ENCODE assay signal across 14 cellular contexts in the genomic region with DNA sequence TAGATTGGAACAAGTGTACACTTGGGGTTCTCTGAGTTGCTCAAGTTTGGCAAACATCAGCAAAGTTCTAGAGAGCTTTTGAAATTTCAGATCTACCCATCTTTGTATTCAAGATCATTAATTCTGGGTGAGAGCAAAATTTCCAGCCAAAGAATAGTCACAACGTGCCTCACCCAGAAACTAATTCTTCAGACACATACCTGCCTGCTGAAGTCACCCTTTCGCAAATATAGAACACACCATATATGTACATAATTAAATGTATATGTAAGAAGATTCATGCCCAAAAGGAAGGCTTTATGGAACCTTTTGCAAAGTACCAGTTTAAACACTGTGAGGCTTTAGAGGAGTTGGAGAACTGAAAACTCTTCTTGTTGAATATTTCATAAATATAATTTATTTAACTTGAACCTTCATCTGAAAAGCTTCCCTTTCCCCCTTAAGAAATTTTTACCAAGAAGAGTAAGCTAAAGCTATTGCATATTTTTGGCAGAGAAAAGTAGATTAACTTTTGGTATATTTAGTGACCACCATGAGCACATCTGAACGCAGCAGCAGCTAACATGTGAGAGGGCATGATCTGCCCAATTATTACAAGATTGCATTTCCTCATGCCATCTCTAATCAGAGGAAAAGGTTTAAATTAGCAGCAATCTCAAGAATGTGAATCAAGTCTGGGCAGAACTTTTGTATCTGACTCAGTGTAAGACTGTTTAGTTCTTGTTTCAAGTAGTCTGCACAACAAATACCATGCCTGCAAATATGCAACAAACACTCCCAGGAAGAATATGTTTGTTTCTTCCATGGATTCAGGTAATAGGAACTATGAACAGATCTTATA. TPM values are rescaled to one million over a fixed set of nuclear protein-coding genes. Genes with fewer than 3 reads are reported as not detected.
DNase-seq lines count a peak whose midpoint lies in the region; ATAC-seq and TF ChIP-seq lines count a peak whose summit lies in the region.
"Had no signal": no experiment of that assay in that cellular context is flagged by ENCODE, and none has a peak within 500 bp of the region (broad histone marks: within the 10 kb centered on the region; RNA-seq: fewer than 3 reads in every experiment).

No MANE protein-coding gene starts in this region.

- H3K9ac ChIP-seq in adipocyte (ENCODE audit: low read length) (peak overlapping the region; percentile 44), smooth muscle cell (ENCODE audit: low read depth) (peak overlapping the region; percentile 67), neuronal stem cell (ENCODE audit: low read depth, low read length, poor library complexity) (no peak overlapping the region)

- peaks cover 64% of the 10 kb centered on the region for H3K36me3 ChIP-seq in adipocyte (ENCODE audit: control insufficient read depth, insufficient read depth, low read length, severe bottlenecking)
- H3K36me3 ChIP-seq in smooth muscle cell (ENCODE audit: low read depth), result no peaks in the 10 kb centered on the region
- peaks cover 2 to 88% of the 10 kb centered on the region in 2 donors for H3K36me3 ChIP-seq in neuronal stem cell (replicated peaks in 1 of 2; ENCODE audit: control insufficient read depth in 2 of 2, insufficient read depth in 2 of 2, low read length in 2 of 2)

- H3K27me3 Mint-ChIP-seq in HFFc6 (ENCODE audit: insufficient read depth), result peaks cover 75% of the 10 kb centered on the region
- H3K27me3 Mint-ChIP-seq in activated T-helper 2 cell treated with anti-CD3 and anti-CD28 coated beads, Interferon-gamma antibody, Interleukin-2, Interleukin-4, amounts not matched to agents 10 μg/mL and 5 μg/mL and 100 μg/mL, durations not matched to agents 14 hours and 24 hours and 36 hours (ENCODE audit: low read depth), result peaks cover 11% of the 10 kb centered on the region
- H3K27me3 Mint-ChIP-seq: IgD-negative memory B cell; natural killer cell treated with Interleukin-12 subunit alpha and Interleukin-12 subunit beta and Interleukin-15 and Interleukin-18, amount 100 ng/mL, for 72 hours had no signal

- no peak overlapping the region for H3K18ac ChIP-seq in neuronal stem cell (ENCODE audit: low read length)

- 33% methylated on average over 3 of the region's 3 CpGs for WGBS in smooth muscle cell (ENCODE audit: low lambda C conversion rate)
- no CpG with 5 or more reads among the region's 3 CpGs for WGBS in neuronal stem cell (ENCODE audit: extremely low coverage in 2 of 2, insufficient read length in 2 of 2, insufficient replicate concordance in 1 of 2), 2 donors

- no peak overlapping the region for H2BK5ac ChIP-seq in neuronal stem cell (ENCODE audit: low read length)

- no peak overlapping the region for H2BK15ac ChIP-seq in neuronal stem cell (ENCODE audit: low read length)

- H3K9me3 ChIP-seq in adipocyte (ENCODE audit: control insufficient read depth, low read length) (no peaks in the 10 kb centered on the region), smooth muscle cell (replicated peaks; ENCODE audit: low read depth) (no peaks in the 10 kb centered on the region), neuronal stem cell (replicated peaks in 1 of 2; ENCODE audit: control insufficient read depth in 2 of 2, insufficient read depth in 1 of 2, low read depth in 1 of 2, low read length in 2 of 2) (peaks cover 0 to 5% of the 10 kb centered on the region in 2 donors)

- H3K36me3 Mint-ChIP-seq in HFFc6 (ENCODE audit: low read depth), result peaks cover 97% of the 10 kb centered on the region
- no peaks in the 10 kb centered on the region for H3K36me3 Mint-ChIP-seq in activated T-helper 2 cell treated with anti-CD3 and anti-CD28 coated beads, Interferon-gamma antibody, Interleukin-2, Interleukin-4, amounts not matched to agents 10 μg/mL and 5 μg/mL and 100 μg/mL, durations not matched to agents 14 hours and 24 hours and 36 hours (ENCODE audit: low read depth)
- H3K36me3 Mint-ChIP-seq: IgD-negative memory B cell; natural killer cell treated with Interleukin-12 subunit alpha and Interleukin-12 subunit beta and Interleukin-15 and Interleukin-18, amount 100 ng/mL, for 72 hours had no signal

- H3K27ac ChIP-seq in smooth muscle cell (ENCODE audit: low read depth) (peak overlapping the region; percentile 94), neuronal stem cell (replicated peaks; ENCODE audit: low read length) (no peak overlapping the region)

- H3K4me2 ChIP-seq in smooth muscle cell, result peak overlapping the region; percentile 75
- H3K4me2 ChIP-seq in neuronal stem cell (ENCODE audit: insufficient read depth, low read length, poor library complexity, severe bottlenecking), result no peak overlapping the region

- peak overlapping the region; percentile 98 for H3K4me3 Mint-ChIP-seq in HFFc6
- no peak overlapping the region for H3K4me3 Mint-ChIP-seq in activated T-helper 2 cell treated with anti-CD3 and anti-CD28 coated beads, Interferon-gamma antibody, Interleukin-2, Interleukin-4, amounts not matched to agents 10 μg/mL and 5 μg/mL and 100 μg/mL, durations not matched to agents 14 hours and 24 hours and 36 hours (ENCODE audit: low read depth)
- H3K4me3 Mint-ChIP-seq: IgD-negative memory B cell; natural killer cell treated with Interleukin-12 subunit alpha and Interleukin-12 subunit beta and Interleukin-15 and Interleukin-18, amount 100 ng/mL, for 72 hours had no signal

- H2BK12ac ChIP-seq in neuronal stem cell (ENCODE audit: low read length), result no peak overlapping the region

- no peaks in the 10 kb centered on the region for H3K27me3 ChIP-seq in adipocyte (replicated peaks; ENCODE audit: control insufficient read depth, insufficient read depth, low read length)
- no peaks in the 10 kb centered on the region for H3K27me3 ChIP-seq in smooth muscle cell (ENCODE audit: low read depth)
- H3K27me3 ChIP-seq in neuronal stem cell (ENCODE audit: control insufficient read depth in 3 of 3, insufficient read depth in 3 of 3, low read depth in 1 of 3, low read length in 3 of 3), result no peaks in the 10 kb centered on the region

- intact Hi-C loops in activated T-helper 2 cell treated with anti-CD3 and anti-CD28 coated beads, Interferon-gamma antibody, Interleukin-2, Interleukin-4, amounts not matched to agents 10 μg/mL and 5 μg/mL and 100 μg/mL, durations not matched to agents 14 hours and 24 hours and 36 hours (cut with micrococcal nuclease), result no loop called here

- H3K4me1 ChIP-seq in adipocyte (ENCODE audit: control insufficient read depth, insufficient read depth, low read length), result peaks cover 99% of the 10 kb centered on the region
- peaks cover 63% of the 10 kb centered on the region for H3K4me1 ChIP-seq in smooth muscle cell (ENCODE audit: low read depth)
- H3K4me1 ChIP-seq in neuronal stem cell (ENCODE audit: control insufficient read depth in 2 of 2, insufficient read depth in 1 of 2, low read depth in 1 of 2, low read length in 2 of 2), result peaks cover 16 to 18% of the 10 kb centered on the region in 2 donors

- peaks cover 98% of the 10 kb centered on the region for H3K4me1 Mint-ChIP-seq in HFFc6 (ENCODE audit: low read depth)
- H3K4me1 Mint-ChIP-seq in activated T-helper 2 cell treated with anti-CD3 and anti-CD28 coated beads, Interferon-gamma antibody, Interleukin-2, Interleukin-4, amounts not matched to agents 10 μg/mL and 5 μg/mL and 100 μg/mL, durations not matched to agents 14 hours and 24 hours and 36 hours (ENCODE audit: low read depth), result no peaks in the 10 kb centered on the region
- H3K4me1 Mint-ChIP-seq: IgD-negative memory B cell had no signal

- H3K9me3 Mint-ChIP-seq in HFFc6, result peaks cover 27% of the 10 kb centered on the region
- H3K9me3 Mint-ChIP-seq in activated T-helper 2 cell treated with anti-CD3 and anti-CD28 coated beads, Interferon-gamma antibody, Interleukin-2, Interleukin-4, amounts not matched to agents 10 μg/mL and 5 μg/mL and 100 μg/mL, durations not matched to agents 14 hours and 24 hours and 36 hours, result no peaks in the 10 kb centered on the region

- no peak for ATAC-seq in HG02763 (IDR thresholded peaks at IDR 0.05; ENCODE audit: unreplicated experiment)
- ATAC-seq: natural killer cell treated with Interleukin-12 subunit alpha and Interleukin-12 subunit beta and Interleukin-15 and Interleukin-18, amount 100 ng/mL, for 72 hours had no signal

- no peak for TF ChIP-seq CTCF in HFFc6 (IDR thresholded peaks at IDR 0.05)
- no peak for TF ChIP-seq CTCF in fibroblast of villous mesenchyme (IDR thresholded peaks at IDR 0.05; ENCODE audit: insufficient read depth, low read depth, low read length)
- TF ChIP-seq CTCF in smooth muscle cell (IDR thresholded peaks at IDR 0.05; ENCODE audit: borderline replicate concordance, insufficient read depth, poor library complexity, severe bottlenecking), result no peak

- no peak overlapping the region for H3K23ac ChIP-seq in neuronal stem cell (ENCODE audit: low read depth, low read length, poor library complexity)

- H3K79me2 ChIP-seq in smooth muscle cell (ENCODE audit: low read depth), result peaks cover 100% of the 10 kb centered on the region

- H2BK120ac ChIP-seq in neuronal stem cell (ENCODE audit: low read depth, low read length), result no peak overlapping the region

- DNase-seq in HFFc6, result no peak
- DNase-seq in adipocyte (ENCODE audit: low read depth), result peak; percentile 70
- DNase-seq in fibroblast of villous mesenchyme (ENCODE audit: low read depth), result peak; percentile 54
- no peak for DNase-seq in smooth muscle cell (lab: John Stamatoyannopoulos, UW; ENCODE audit: unreplicated experiment)
- DNase-seq in neuronal stem cell (ENCODE audit: low spot score), result no peak
- no peak for DNase-seq in medulla oblongata (ENCODE audit: extremely low spot score)
- no peak for DNase-seq in activated T-helper 2 cell treated with anti-CD3 and anti-CD28 coated beads, Interferon-gamma antibody, Interleukin-2, Interleukin-4, amounts not matched to agents 10 μg/mL and 5 μg/mL and 100 μg/mL, durations not matched to agents 14 hours and 24 hours and 36 hours (ENCODE audit: low spot score)
- DNase-seq: activated naive CD4-positive, alpha-beta T cell; NCI-H187 treated with DMSO at 0.1 percent for 48 hours; stimulated activated CD4-positive, alpha-beta T cell treated with anti-CD3 and anti-CD28 coated beads, Interleukin-2, amount 100 ng/mL, for 48 hours; substantia nigra had no signal

- H2AK5ac ChIP-seq in neuronal stem cell (ENCODE audit: low read depth, low read length), result no peak overlapping the region

- peak overlapping the region; percentile 99 for H3K27ac Mint-ChIP-seq in HFFc6
- H3K27ac Mint-ChIP-seq in activated T-helper 2 cell treated with anti-CD3 and anti-CD28 coated beads, Interferon-gamma antibody, Interleukin-2, Interleukin-4, amounts not matched to agents 10 μg/mL and 5 μg/mL and 100 μg/mL, durations not matched to agents 14 hours and 24 hours and 36 hours, result no peak overlapping the region
- H3K27ac Mint-ChIP-seq: IgD-negative memory B cell; natural killer cell treated with Interleukin-12 subunit alpha and Interleukin-12 subunit beta and Interleukin-15 and Interleukin-18, amount 100 ng/mL, for 72 hours had no signal

- no peak overlapping the region for H4K91ac ChIP-seq in neuronal stem cell (ENCODE audit: low read depth, low read length, poor library complexity)

- H4K20me1 ChIP-seq in smooth muscle cell (ENCODE audit: low read depth), result peaks cover 96% of the 10 kb centered on the region

- H3F3A ChIP-seq in smooth muscle cell (ENCODE audit: low read depth), result peaks cover 39% of the 10 kb centered on the region

- H4K8ac ChIP-seq in neuronal stem cell (ENCODE audit: low read depth, low read length), result no peak overlapping the region

- no peaks in the 10 kb centered on the region for H3K79me1 ChIP-seq in neuronal stem cell (ENCODE audit: low read depth, low read length)

- no peak overlapping the region for H3K14ac ChIP-seq in neuronal stem cell (ENCODE audit: low read length)

- peak overlapping the region; percentile 49 for H3K4me3 ChIP-seq in adipocyte (ENCODE audit: low read length)
- peak overlapping the region; percentile 100 for H3K4me3 ChIP-seq in fibroblast of villous mesenchyme (ENCODE audit: low read depth, low read length)
- H3K4me3 ChIP-seq in smooth muscle cell, result peak overlapping the region; percentile 22
- H3K4me3 ChIP-seq in neuronal stem cell (ENCODE audit: low read length in 2 of 2), result no peak overlapping the region

- no peak overlapping the region for H3K4ac ChIP-seq in neuronal stem cell (ENCODE audit: low read length)

- H2AFZ ChIP-seq in smooth muscle cell (ENCODE audit: low read depth) (no peak overlapping the region), neuronal stem cell (ENCODE audit: low read length) (no peak overlapping the region)

RNA-seq across cellular contexts. Expression of a gene that starts 8.2 kb away (rescaled TPM):
- 100 to 1,000 TPM; 365 to 525 (median 438) TPM for total RNA-seq in HFFc6 (2021; fragmentation: NEBNext Ultra II Directional; extraction: Animal tissue kit (Norgen Biotek cat#: 25700))
- total RNA-seq in fibroblast of villous mesenchyme (635 and 1,266 TPM in 2 replicates), smooth muscle cell (256 and 320 TPM in 2 replicates)
- 125 and 163 TPM in 2 replicates for polyA plus RNA-seq in smooth muscle cell
- polyA plus RNA-seq in neuronal stem cell (2013, experiment 1 of 2), result 15.7 TPM
- polyA plus RNA-seq in neuronal stem cell (2013, experiment 2 of 2), result 15.5 TPM
- not detected in 2 replicates for total RNA-seq in activated T-helper 2 cell treated with anti-CD3 and anti-CD28 coated beads, Interferon-gamma antibody, Interleukin-2, Interleukin-4, amounts not matched to agents 10 μg/mL and 5 μg/mL and 100 μg/mL, durations not matched to agents 14 hours and 24 hours and 36 hours
- total RNA-seq: natural killer cell treated with Interleukin-12 subunit alpha and Interleukin-12 subunit beta and Interleukin-15 and Interleukin-18, amount 100 ng/mL, for 72 hours had no signal
- polyA plus RNA-seq: IgD-negative memory B cell had no signal

Comparison
In these comparisons a context has a peak if more than half of its experiments do, and no peak if none do; other contexts are left out.
1. DNase-seq: peak in adipocyte (single experiment) and fibroblast of villous mesenchyme (single experiment); none in HFFc6 (single experiment), smooth muscle cell (single experiment), neuronal stem cell (single experiment), medulla oblongata (single experiment) and activated T-helper 2 cell treated with anti-CD3 and anti-CD28 coated beads, Interferon-gamma antibody, Interleukin-2, Interleukin-4, amounts not matched to agents 10 μg/mL and 5 μg/mL and 100 μg/mL, durations not matched to agents 14 hours and 24 hours and 36 hours (single experiment).
2. H3K4me3 ChIP-seq: peak in adipocyte (single experiment), fibroblast of villous mesenchyme (single experiment) and smooth muscle cell (single experiment); none in neuronal stem cell (0 of 2).
3. RNA of a gene that starts 8.2 kb away (total RNA-seq): 635 to 1,266 TPM in fibroblast of villous mesenchyme, 365 to 525 TPM in HFFc6 and 256 to 320 TPM in smooth muscle cell; not detected in activated T-helper 2 cell treated with anti-CD3 and anti-CD28 coated beads, Interferon-gamma antibody, Interleukin-2, Interleukin-4, amounts not matched to agents 10 μg/mL and 5 μg/mL and 100 μg/mL, durations not matched to agents 14 hours and 24 hours and 36 hours; every median in the first group is over 100 times any median in the second.